In genomic region chr1:165073402-165074007, GRCh38 we compare ENCODE assay signal across 8 cellular contexts.
DNase-seq lines count a peak whose midpoint lies in the region; ATAC-seq, FAIRE-seq and TF ChIP-seq lines count a peak whose summit lies in the region.

No MANE protein-coding gene starts in this region.

- no peaks in the 10 kb centered on the region for H3K4me1 ChIP-seq in Panc1 (ENCODE audit: control insufficient read depth, insufficient read depth, low read length)

- H3K4me3 ChIP-seq in BJ (ENCODE audit: low read depth, low read length) (no peak overlapping the region), Panc1 (ENCODE audit: low read depth in 2 of 2, low read length in 2 of 2) (no peak overlapping the region)

- POLR2A ChIA-PET in BJ (lab: Charles Lee) = no interaction called here
- POLR2A ChIA-PET in Panc1 (lab: Charles Lee) = no interaction called here
- POLR2A ChIA-PET in activated CD4-positive, alpha-beta memory T cell treated with anti-CD3 and anti-CD28 coated beads, Interleukin-2, amount 10 ng/mL, durations not matched to agents 7 days and 5 days (lab: Charles Lee) = no interaction called here

- no peaks in the 10 kb centered on the region for H3K36me3 Mint-ChIP-seq in activated CD4-positive, alpha-beta memory T cell treated with anti-CD3 and anti-CD28 coated beads, Interleukin-2, amount 10 ng/mL, durations not matched to agents 7 days and 5 days (ENCODE audit: low read depth)

- no peak overlapping the region for H3K27ac Mint-ChIP-seq in activated CD4-positive, alpha-beta memory T cell treated with anti-CD3 and anti-CD28 coated beads, Interleukin-2, amount 10 ng/mL, durations not matched to agents 7 days and 5 days

- no peak overlapping the region for H3K4me3 Mint-ChIP-seq in activated CD4-positive, alpha-beta memory T cell treated with anti-CD3 and anti-CD28 coated beads, Interleukin-2, amount 10 ng/mL, durations not matched to agents 7 days and 5 days

- H3K9me3 Mint-ChIP-seq in activated CD4-positive, alpha-beta memory T cell treated with anti-CD3 and anti-CD28 coated beads, Interleukin-2, amount 10 ng/mL, durations not matched to agents 7 days and 5 days = no peaks in the 10 kb centered on the region

- H3K27ac ChIP-seq in Panc1 (ENCODE audit: low read length) = no peak overlapping the region

- CTCF ChIA-PET in BJ (lab: Yijun Ruan, JAX) (interaction anchor here (0.6 to 3.4 kb wide), 25 partner anchors 9 to 1714 kb away, joined by 3 to 17 read pairs (median 3); partner anchors contain the start of gene PBX1), Panc1 (lab: Charles Lee) (interaction anchor here (0.6 kb wide), 1 partner anchor 314 kb away, joined by 3 read pairs; no protein-coding TSS in a partner anchor)
- CTCF ChIA-PET in activated CD4-positive, alpha-beta memory T cell treated with anti-CD3 and anti-CD28 coated beads, Interleukin-2, amount 10 ng/mL, durations not matched to agents 7 days and 5 days (lab: Charles Lee) = interaction anchor here (0.5 to 1.3 kb wide), 2 partner anchors 15 to 1580 kb away, joined by 3 to 5 read pairs; no protein-coding TSS in a partner anchor

- ATAC-seq in Panc1 = peak; percentile 81

- DNase-seq in BJ (ENCODE audit: low read depth) (no peak), GM19239 (ENCODE audit: insufficient read length, low spot score) (peak; percentile 10), LHCN-M2 (ENCODE audit: low read depth) (peak; percentile 37), Panc1 (ENCODE audit: low read depth, low spot score) (peak; percentile 17), epidermal melanocyte (ENCODE audit: insufficient read length, low spot score) (peak; percentile 30), myocyte (ENCODE audit: low read depth) (peak; percentile 62), mucosa of gallbladder (ENCODE audit: low spot score) (no peak)
- no peak for DNase-seq in activated CD4-positive, alpha-beta memory T cell treated with anti-CD3 and anti-CD28 coated beads, Interleukin-2, amount 10 ng/mL, durations not matched to agents 7 days and 5 days

- no peaks in the 10 kb centered on the region for H3K4me1 Mint-ChIP-seq in activated CD4-positive, alpha-beta memory T cell treated with anti-CD3 and anti-CD28 coated beads, Interleukin-2, amount 10 ng/mL, durations not matched to agents 7 days and 5 days

- FAIRE-seq in GM19239 (lab: Jason Lieb, UNC) = peak; percentile 75

- H3K36me3 ChIP-seq in BJ (ENCODE audit: control insufficient read depth, insufficient read depth, low read length) = no peaks in the 10 kb centered on the region
- H3K36me3 ChIP-seq in Panc1 (ENCODE audit: control insufficient read depth, insufficient read depth, low read length) = no peaks in the 10 kb centered on the region

- no peaks in the 10 kb centered on the region for H3K9me3 ChIP-seq in Panc1 (ENCODE audit: control insufficient read depth, insufficient read depth, low read depth, low read length)

- in situ Hi-C loops in Panc1 (cut with HindIII; ENCODE audit: low pct_unique_long_range_greater_than_20kb, low sequenced_read_pairs) = no loop called here

- no TSS peak for BruUV-seq in Panc1 (replicated peaks; lab: Mats Ljungman, UMichigan)

- intact Hi-C loops in Panc1 (cut with micrococcal nuclease; ENCODE audit: unreplicated experiment) = loop anchor here (2.0 to 10.0 kb wide), 4 partner anchors 286 to 1715 kb away; no protein-coding TSS in a partner anchor

- peaks cover 3% of the 10 kb centered on the region for H3K27me3 Mint-ChIP-seq in activated CD4-positive, alpha-beta memory T cell treated with anti-CD3 and anti-CD28 coated beads, Interleukin-2, amount 10 ng/mL, durations not matched to agents 7 days and 5 days

- H3K27me3 ChIP-seq in BJ (ENCODE audit: control insufficient read depth, insufficient read depth, low read length) = no peaks in the 10 kb centered on the region
- H3K27me3 ChIP-seq in Panc1 (ENCODE audit: control insufficient read depth, insufficient read depth, low read length) = no peaks in the 10 kb centered on the region; the same call in 1 of the 2 replicates

- TF ChIP-seq CTCF in BJ (IDR thresholded peaks at IDR 0.05; ENCODE audit: insufficient read depth, low read depth, low read length) = peak; percentile 77
- peak; percentile 78 for TF ChIP-seq CTCF in Panc1 (IDR thresholded peaks at IDR 0.05)

Comparison
In these comparisons a context has a peak if more than half of its experiments do, and no peak if none do; other contexts are left out.
1. DNase-seq: peak in GM19239 (single experiment), LHCN-M2 (single experiment), Panc1 (single experiment), epidermal melanocyte (single experiment) and myocyte (single experiment); none in BJ (single experiment), activated CD4-positive, alpha-beta memory T cell treated with anti-CD3 and anti-CD28 coated beads, Interleukin-2, amount 10 ng/mL, durations not matched to agents 7 days and 5 days (single experiment) and mucosa of gallbladder (single experiment).